11 cellular contexts compared by ENCODE assay signal in the genomic region with DNA sequence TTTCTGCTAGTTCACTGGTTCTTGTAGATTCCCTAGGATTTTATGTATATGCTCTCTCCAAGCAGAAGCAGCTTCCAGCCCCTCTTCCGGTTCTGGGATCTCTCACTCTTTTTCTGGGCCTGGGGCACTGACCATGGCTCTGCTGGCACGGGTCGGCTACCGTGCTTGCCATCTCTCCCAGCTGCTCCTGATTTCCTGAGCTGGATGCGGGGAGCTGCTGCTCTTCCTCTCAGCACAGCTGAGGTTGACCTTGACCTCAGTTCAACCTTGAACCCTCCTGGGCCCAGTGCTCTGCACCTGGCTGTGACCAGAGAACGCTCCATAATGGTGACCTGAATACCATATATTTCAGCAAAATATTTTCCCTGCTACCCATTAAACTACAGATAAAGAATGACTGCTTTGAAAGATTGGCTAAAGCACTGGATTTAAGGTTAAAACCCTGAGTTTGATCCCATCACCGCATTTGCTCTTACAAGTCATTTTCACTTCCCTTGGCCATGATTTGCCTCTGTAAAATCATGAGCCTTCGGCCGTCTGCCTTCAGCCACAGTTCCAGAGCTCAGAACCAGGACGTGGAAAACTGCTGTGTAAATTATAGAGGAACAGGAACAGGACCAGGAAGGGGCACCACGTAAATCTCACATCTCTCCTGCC.
DNase-seq lines count a peak whose midpoint lies in the region; ATAC-seq and TF ChIP-seq lines count a peak whose summit lies in the region.
"Had no signal": no experiment of that assay in that cellular context is flagged by ENCODE, and none has a peak within 500 bp of the region (broad histone marks: within the 10 kb centered on the region; RNA-seq: fewer than 3 reads in every experiment).

No MANE protein-coding gene starts in this region.

- TF ChIP-seq CTCF in chondrocyte (IDR thresholded peaks at IDR 0.05): no peak

- no peak overlapping the region for H3K4me3 ChIP-seq in thymus (ENCODE audit: low read length)

- 92% methylated on average over 11 of the region's 11 CpGs for WGBS in thymus

- H3K36me3 Mint-ChIP-seq in chondrocyte (ENCODE audit: low read depth): peaks cover 8% of the 10 kb centered on the region

- no peaks in the 10 kb centered on the region for H3K27me3 ChIP-seq in thymus (ENCODE audit: control insufficient read depth, insufficient read depth)

- no peaks in the 10 kb centered on the region for H3K9me3 ChIP-seq in thymus (ENCODE audit: control insufficient read depth)

- DNase-seq in Right ventricle myocardium inferior (ENCODE audit: missing footprints) (peak; percentile 32), Right ventricle myocardium superior (no peak), SHP77 (lab: John Stamatoyannopoulos, UW) (peak; percentile 55 to 75), chondrocyte (ENCODE audit: low spot score) (no peak), NCI-H1092 (lab: John Stamatoyannopoulos, UW) (no peak), AML-193 (lab: John Stamatoyannopoulos, UW) (no peak)
- DNase-seq: GF-D8; stimulated activated CD4-positive, alpha-beta T cell treated with anti-CD3 and anti-CD28 coated beads, Interleukin-4, amount 100 ng/mL, for 1 hour; stimulated activated naive CD4-positive, alpha-beta T cell treated with Interleukin-2 at 50 U/mL for 16 hours had no signal

- H3K27ac ChIP-seq in thymus (ENCODE audit: low read depth): peak overlapping the region; percentile 84

- H3K4me1 Mint-ChIP-seq in chondrocyte (ENCODE audit: low read depth): peaks cover 36% of the 10 kb centered on the region

- no peaks in the 10 kb centered on the region for H3K27me3 Mint-ChIP-seq in chondrocyte (ENCODE audit: low read depth)

- ATAC-seq in Right ventricle myocardium inferior (no peak), Right ventricle myocardium superior (ENCODE audit: poor library complexity) (no peak), GM21423 (IDR thresholded peaks at IDR 0.05; ENCODE audit: unreplicated experiment) (no peak)

- H3K4me3 Mint-ChIP-seq in chondrocyte (ENCODE audit: unreplicated experiment): no peak overlapping the region

- intact Hi-C loops in Right ventricle myocardium inferior (cut with DNase I) (loop anchor here (10.0 kb wide), 1 partner anchor 436 kb away; no protein-coding TSS in a partner anchor), Right ventricle myocardium superior (cut with DNase I) (no loop called here)

- no peaks in the 10 kb centered on the region for H3K9me3 Mint-ChIP-seq in chondrocyte (ENCODE audit: low read depth)

- peaks cover 30% of the 10 kb centered on the region for H3K36me3 ChIP-seq in thymus (ENCODE audit: control insufficient read depth, insufficient read depth)

- H3K27ac Mint-ChIP-seq in chondrocyte (ENCODE audit: unreplicated experiment): peak overlapping the region; percentile 59

- peaks cover 23% of the 10 kb centered on the region for H3K4me1 ChIP-seq in thymus (ENCODE audit: control insufficient read depth, insufficient read depth, low read length)

Comparison
In these comparisons a context has a peak if more than half of its experiments do, and no peak if none do; other contexts are left out.
1. DNase-seq: peak in Right ventricle myocardium inferior (single experiment) and SHP77 (2 of 2); none in Right ventricle myocardium superior (single experiment), chondrocyte (single experiment), NCI-H1092 (single experiment) and AML-193 (0 of 2).